In genomic region chr6:8415305-8415704, GRCh38 we compare ENCODE assay signal across 1 cellular context.
TF ChIP-seq lines count a peak whose summit lies in the region.

No MANE protein-coding gene starts in this region.

TF ChIP-seq in GM23338, 12 proteins besides CTCF, POLR2A, EP300 and RAD21 (continued from another document):
- no peak for TF ChIP-seq ZNF462 (CRISPR knock-in tag; IDR thresholded peaks at IDR 0.05)
- TF ChIP-seq REST (IDR thresholded peaks at IDR 0.05; ENCODE audit: unreplicated experiment), result no peak
- TF ChIP-seq POLR2AphosphoS5 (IDR thresholded peaks at IDR 0.05; ENCODE audit: low read depth), result no peak
- TF ChIP-seq NANOG (IDR thresholded peaks at IDR 0.05; ENCODE audit: borderline replicate concordance), result no peak
- TF ChIP-seq EZH2phosphoT487 (IDR thresholded peaks at IDR 0.05; ENCODE audit: unreplicated experiment), result no peak
- no peak for TF ChIP-seq STAT1 (IDR thresholded peaks at IDR 0.05; ENCODE audit: unreplicated experiment)
- no peak for TF ChIP-seq ZNF331 (CRISPR knock-in tag; IDR thresholded peaks at IDR 0.05; ENCODE audit: low read depth)
TF ChIP-seq in GM23338: peak in this region for 0.
